17 cellular contexts compared by ENCODE assay signal in the genomic region with DNA sequence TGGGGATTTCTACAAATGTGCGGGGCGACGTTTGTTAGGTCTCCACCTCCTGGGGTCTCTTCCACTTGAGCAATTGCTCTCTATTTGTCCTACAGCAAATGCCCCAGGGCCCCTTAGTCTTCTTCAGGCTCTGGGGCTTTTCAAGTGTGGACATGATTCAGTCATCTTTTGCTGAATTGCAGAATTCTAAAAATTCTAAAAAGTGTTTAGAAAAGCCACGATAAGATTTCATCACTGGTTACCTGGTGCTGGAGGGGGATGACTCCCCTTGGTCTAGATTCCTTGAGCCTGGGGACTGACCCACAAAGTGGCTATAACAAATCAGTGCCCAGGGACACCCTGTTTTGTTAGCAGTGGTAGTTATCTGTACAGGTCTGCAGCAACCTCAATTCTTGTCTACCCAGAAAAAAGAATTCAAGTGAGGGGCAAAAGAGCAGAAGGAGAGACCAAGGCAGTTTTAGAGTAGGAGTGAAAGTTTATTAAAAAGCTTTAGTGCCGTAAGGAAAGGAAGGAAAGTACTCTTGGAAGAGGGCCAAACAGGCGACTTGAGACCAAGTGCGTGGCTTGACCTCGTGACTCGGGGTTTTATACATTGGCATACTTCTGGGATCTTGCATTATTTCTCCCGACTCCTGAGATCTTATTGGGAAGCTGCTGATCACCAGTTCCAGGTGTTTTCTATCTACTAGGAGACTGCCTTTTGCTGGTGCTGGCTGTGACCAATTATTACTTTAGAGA. TPM values are rescaled to one million over a fixed set of nuclear protein-coding genes. Genes with fewer than 3 reads are reported as not detected.
DNase-seq lines count a peak whose midpoint lies in the region; ATAC-seq, FAIRE-seq and TF ChIP-seq lines count a peak whose summit lies in the region.
"Had no signal": no experiment of that assay in that cellular context is flagged by ENCODE, and none has a peak within 500 bp of the region (broad histone marks: within the 10 kb centered on the region; RNA-seq: fewer than 3 reads in every experiment).

No MANE protein-coding gene starts in this region.

- no peak overlapping the region for H3K4me2 ChIP-seq in endothelial cell of umbilical vein (ENCODE audit: insufficient read depth, low read length)
- H3K4me2 ChIP-seq in mesenchymal stem cell (ENCODE audit: low read length, poor library complexity, severe bottlenecking), result no peak overlapping the region

- H3K23ac ChIP-seq in mesenchymal stem cell (ENCODE audit: low read length in 2 of 2), result no peak overlapping the region

- H3K27me3 ChIP-seq in breast epithelium (no peaks in the 10 kb centered on the region), endothelial cell of umbilical vein (ENCODE audit: control insufficient read depth in 2 of 2, insufficient read depth in 2 of 2, low read length in 2 of 2) (peaks cover 0 to 3% of the 10 kb centered on the region in 2 experiments), mesenchymal stem cell (ENCODE audit: control insufficient read depth in 1 of 2, insufficient read depth in 1 of 2, low read length in 2 of 2) (peaks cover 6 to 10% of the 10 kb centered on the region in 2 experiments), aorta (ENCODE audit: control insufficient read depth in 1 of 2, insufficient read depth in 2 of 2, low read length in 1 of 2) (no peaks in the 10 kb centered on the region)

- intact Hi-C loops in MCF 10A (cut with micrococcal nuclease), result no loop called here
- intact Hi-C loops in breast epithelium (cut with DNase I; ENCODE audit: low total_unique reads), result no loop called here
- intact Hi-C loops in endothelial cell of umbilical vein (cut with micrococcal nuclease), result no loop called here
- intact Hi-C loops in aorta (cut with DNase I), result no loop called here

- H2BK15ac ChIP-seq in mesenchymal stem cell (ENCODE audit: low read depth, poor library complexity, severe bottlenecking), result no peak overlapping the region

- no peak for FAIRE-seq in endothelial cell of umbilical vein (lab: Jason Lieb, UNC)

- no peak for TF ChIP-seq POLR2A in breast epithelium (IDR thresholded peaks at IDR 0.05)
- TF ChIP-seq POLR2A in endothelial cell of umbilical vein (IDR thresholded peaks at IDR 0.05; ENCODE audit: low read depth, low read length), result no peak

- 57% methylated on average over 7 of the region's 10 CpGs for WGBS in mesenchymal stem cell
- WGBS in aorta, 2 donors, result 63 to 69% methylated on average over 10 of the region's 10 CpGs

- H3K79me1 ChIP-seq in mesenchymal stem cell (replicated peaks; ENCODE audit: low read length, poor library complexity, severe bottlenecking), result no peaks in the 10 kb centered on the region

- H3K9me3 Mint-ChIP-seq in MCF 10A (ENCODE audit: unreplicated experiment), result no peaks in the 10 kb centered on the region
- H3K9me3 Mint-ChIP-seq: CD4-positive, alpha-beta memory T cell had no signal

- H4K8ac ChIP-seq in mesenchymal stem cell (ENCODE audit: low read length), result no peak overlapping the region

- H3K9ac ChIP-seq in endothelial cell of umbilical vein (replicated peaks; ENCODE audit: extremely low read depth, insufficient read depth, low read length) (no peak overlapping the region), mesenchymal stem cell (ENCODE audit: low read length) (no peak overlapping the region)

- H3K4me1 ChIP-seq in breast epithelium (no peaks in the 10 kb centered on the region), endothelial cell of umbilical vein (ENCODE audit: control insufficient read depth, extremely low read depth, insufficient read depth, low read length) (peaks cover 13% of the 10 kb centered on the region), mesenchymal stem cell (ENCODE audit: control insufficient read depth, insufficient read depth, low read depth, low read length) (peaks cover 2% of the 10 kb centered on the region), aorta (ENCODE audit: control insufficient read depth in 1 of 2, insufficient read depth in 2 of 2, low read length in 2 of 2) (no peaks in the 10 kb centered on the region)

- H2BK120ac ChIP-seq in mesenchymal stem cell (ENCODE audit: low read depth, low read length), result no peak overlapping the region

- POLR2A ChIA-PET in MCF 10A (lab: Yijun Ruan, JAX) (no interaction called here), endothelial cell of umbilical vein (lab: Charles Lee) (no interaction called here)

- H4K91ac ChIP-seq in mesenchymal stem cell (ENCODE audit: low read length), result no peak overlapping the region

- no peak overlapping the region for H3K14ac ChIP-seq in mesenchymal stem cell (ENCODE audit: low read length in 2 of 2)

- H3K4me3 Mint-ChIP-seq in MCF 10A (ENCODE audit: unreplicated experiment), result no peak overlapping the region
- H3K4me3 Mint-ChIP-seq: CD4-positive, alpha-beta memory T cell had no signal

- TF ChIP-seq CTCF in MCF 10A (IDR thresholded peaks at IDR 0.05; ENCODE audit: unreplicated experiment), result no peak
- TF ChIP-seq CTCF in breast epithelium (IDR thresholded peaks at IDR 0.05), result no peak
- TF ChIP-seq CTCF in endothelial cell of umbilical vein (IDR thresholded peaks at IDR 0.05; ENCODE audit: extremely low read depth in 1 of 2, insufficient read depth in 1 of 2, low read depth in 1 of 2, low read length in 2 of 2), result no peak

- dilution Hi-C loops in endothelial cell of umbilical vein (cut with MboI; ENCODE audit: extremely low pct_ligation_motif_present, low sequenced_read_pairs), result no loop called here

- no peak overlapping the region for H2BK5ac ChIP-seq in mesenchymal stem cell (ENCODE audit: low read depth, low read length, poor library complexity, severe bottlenecking)

- H2AK5ac ChIP-seq in mesenchymal stem cell (ENCODE audit: low read length, severe bottlenecking), result no peak overlapping the region

- H3K9me1 ChIP-seq in endothelial cell of umbilical vein (replicated peaks; ENCODE audit: control insufficient read depth, extremely low read depth, insufficient read depth, low read length), result no peaks in the 10 kb centered on the region

- no peaks in the 10 kb centered on the region for H3K79me2 ChIP-seq in endothelial cell of umbilical vein (ENCODE audit: control insufficient read depth, insufficient read depth, low read length)

- H3K9me3 ChIP-seq in breast epithelium (no peaks in the 10 kb centered on the region), endothelial cell of umbilical vein (replicated peaks; ENCODE audit: control insufficient read depth, insufficient read depth, low read length) (no peaks in the 10 kb centered on the region), mesenchymal stem cell (ENCODE audit: control insufficient read depth, low read length) (no peaks in the 10 kb centered on the region), aorta (ENCODE audit: control insufficient read depth, low read length) (no peaks in the 10 kb centered on the region)

- no peak overlapping the region for H3K18ac ChIP-seq in mesenchymal stem cell (ENCODE audit: low read depth in 1 of 2, low read length in 2 of 2)

- BruUV-seq in MCF 10A (replicated peaks; lab: Mats Ljungman, UMichigan) (no TSS peak), endothelial cell of umbilical vein (replicated peaks; lab: Mats Ljungman, UMichigan) (no TSS peak)

- no peak overlapping the region for H3K4ac ChIP-seq in mesenchymal stem cell (ENCODE audit: low read depth in 1 of 2, low read length in 2 of 2)

- H3K36me3 ChIP-seq in breast epithelium (no peaks in the 10 kb centered on the region), endothelial cell of umbilical vein (ENCODE audit: control insufficient read depth in 2 of 2, extremely low read depth in 1 of 2, insufficient read depth in 2 of 2, low read length in 2 of 2) (no peaks in the 10 kb centered on the region), mesenchymal stem cell (ENCODE audit: control insufficient read depth in 1 of 2, insufficient read depth in 2 of 2, low read depth in 1 of 2, low read length in 2 of 2) (no peaks in the 10 kb centered on the region), aorta (ENCODE audit: control insufficient read depth in 1 of 2, insufficient read depth in 2 of 2, low read length in 1 of 2) (no peaks in the 10 kb centered on the region)

- no peaks in the 10 kb centered on the region for H3K36me3 Mint-ChIP-seq in MCF 10A (ENCODE audit: insufficient read depth, unreplicated experiment)
- H3K36me3 Mint-ChIP-seq: CD4-positive, alpha-beta memory T cell had no signal

- H2BK12ac ChIP-seq in mesenchymal stem cell (ENCODE audit: low read length in 2 of 2), result no peak overlapping the region

- H3K27ac ChIP-seq in breast epithelium, result no peak overlapping the region
- H3K27ac ChIP-seq in endothelial cell of umbilical vein (ENCODE audit: insufficient read depth, low read depth, low read length), result no peak overlapping the region
- H3K27ac ChIP-seq in mesenchymal stem cell (ENCODE audit: low read length, poor library complexity, severe bottlenecking), result no peak overlapping the region
- H3K27ac ChIP-seq in aorta (ENCODE audit: low read depth in 1 of 2, low read length in 2 of 2), result no peak overlapping the region

- H2AFZ ChIP-seq in endothelial cell of umbilical vein (ENCODE audit: low read depth, low read length), result no peak overlapping the region
- peak overlapping the region; percentile 47 for H2AFZ ChIP-seq in mesenchymal stem cell (ENCODE audit: low read depth, low read length)

- H3K27me3 Mint-ChIP-seq in MCF 10A (ENCODE audit: insufficient read depth, unreplicated experiment), result peaks cover 7% of the 10 kb centered on the region

- DNase-seq in MCF 10A (ENCODE audit: unreplicated experiment) (peak; percentile 32), breast epithelium (ENCODE audit: low spot score in 2 of 2) (no peak), endothelial cell of umbilical vein (ENCODE audit: low read depth, low spot score) (peak; percentile 13), mesenchymal stem cell (peak; percentile 18), aorta (peak; percentile 30 to 33), globus pallidus (ENCODE audit: low spot score) (no peak)
- DNase-seq in effector CD8-positive, alpha-beta T cell (lab: John Stamatoyannopoulos, UW), result no peak
- DNase-seq: 8988T; CD4-positive, alpha-beta memory T cell; Kasumi-1; NCI-H2081; NCI-H510A; NCI-H82 had no signal

- H3K4me1 Mint-ChIP-seq in MCF 10A (ENCODE audit: insufficient read depth, unreplicated experiment), result peaks cover 18% of the 10 kb centered on the region
- H3K4me1 Mint-ChIP-seq: CD4-positive, alpha-beta memory T cell had no signal

- H3K4me3 ChIP-seq in breast epithelium (no peak overlapping the region), endothelial cell of umbilical vein (replicated peaks in 1 of 3; ENCODE audit: insufficient read depth in 1 of 3, low read depth in 1 of 3, low read length in 3 of 3) (no peak overlapping the region), mesenchymal stem cell (ENCODE audit: insufficient read depth in 1 of 2, low read depth in 1 of 2, low read length in 2 of 2) (no peak overlapping the region), aorta (ENCODE audit: low read length in 2 of 2) (no peak overlapping the region)

- H4K20me1 ChIP-seq in endothelial cell of umbilical vein (replicated peaks; ENCODE audit: control insufficient read depth, extremely low read depth, insufficient read depth, low read length), result no peaks in the 10 kb centered on the region

- ATAC-seq in aorta (ENCODE audit: low FRiP score), result no peak
- ATAC-seq in GM21390 (IDR thresholded peaks at IDR 0.05; ENCODE audit: unreplicated experiment), result no peak

- CTCF ChIA-PET in MCF 10A (lab: Yijun Ruan, JAX) (interaction anchor here (0.7 to 12.6 kb wide), 6 partner anchors 16 to 268 kb away, joined by 3 to 123 read pairs (median 6); no protein-coding TSS in a partner anchor), endothelial cell of umbilical vein (lab: Charles Lee) (interaction anchor here (1.5 to 4.7 kb wide), 5 partner anchors 11 to 269 kb away, joined by 3 to 68 read pairs (median 7); no protein-coding TSS in a partner anchor)

- no peak overlapping the region for H3K27ac Mint-ChIP-seq in MCF 10A (ENCODE audit: low read depth, unreplicated experiment)

RNA-seq across cellular contexts. Expression of a gene that starts 25.2 kb away (rescaled TPM):
- total RNA-seq in MCF 10A (2022) (not detected in 2 replicates), breast epithelium (10 to 100 TPM in 1 of 3 donors, under 1 TPM in 2; 0.66 to 42.9 (median 0.73) TPM), endothelial cell of umbilical vein (not detected in 2 replicates), aorta (under 1 TPM; 0.26 to 0.27 TPM)
- polyA plus RNA-seq in endothelial cell of umbilical vein (not detected in 2 replicates), aorta (under 1 TPM in 1 of 2 donors, not detected in 1; 0.25 TPM)
- polyA plus RNA-seq in endothelial cell of umbilical vein (2011; cell fraction: cytosol; rRNA removed), result not detected in 2 replicates
- not detected in 2 replicates for polyA plus RNA-seq in endothelial cell of umbilical vein (2011; cell fraction: nucleus; rRNA removed)
- polyA plus RNA-seq in endothelial cell of umbilical vein (2012), result not detected in 2 replicates
- not detected in 2 replicates for polyA minus RNA-seq in endothelial cell of umbilical vein
- polyA minus RNA-seq in endothelial cell of umbilical vein (2011; cell fraction: cytosol; rRNA and poly(A)+ RNA removed), result not detected
- not detected in 2 replicates for polyA minus RNA-seq in endothelial cell of umbilical vein (2011; cell fraction: nucleus; rRNA and poly(A)+ RNA removed)
- 0.17 TPM for polyA plus RNA-seq in mesenchymal stem cell (2013, experiment 1 of 2)
- polyA plus RNA-seq in mesenchymal stem cell (2013, experiment 2 of 2), result 0.11 TPM
- total RNA-seq: CD4-positive, alpha-beta memory T cell; H4; Right ventricle myocardium inferior had no signal
- polyA plus RNA-seq: BJ; CD4-positive, alpha-beta memory T cell had no signal

RNA-seq across cellular contexts. Expression of a gene that starts 42.8 kb away (rescaled TPM):
- total RNA-seq in MCF 10A (2022), result not detected in 2 replicates
- not detected for total RNA-seq in breast epithelium
- not detected in 2 replicates for total RNA-seq in endothelial cell of umbilical vein
- polyA plus RNA-seq in endothelial cell of umbilical vein, result not detected in 2 replicates
- polyA plus RNA-seq in endothelial cell of umbilical vein (2011; cell fraction: cytosol; rRNA removed), result not detected in 2 replicates
- not detected in 2 replicates for polyA plus RNA-seq in endothelial cell of umbilical vein (2011; cell fraction: nucleus; rRNA removed)
- not detected in 2 replicates for polyA plus RNA-seq in endothelial cell of umbilical vein (2012)
- polyA minus RNA-seq in endothelial cell of umbilical vein, result not detected in 2 replicates
- not detected for polyA minus RNA-seq in endothelial cell of umbilical vein (2011; cell fraction: cytosol; rRNA and poly(A)+ RNA removed)
- polyA minus RNA-seq in endothelial cell of umbilical vein (2011; cell fraction: nucleus; rRNA and poly(A)+ RNA removed), result not detected in 2 replicates
- not detected for polyA plus RNA-seq in mesenchymal stem cell (2013, experiment 1 of 2)
- not detected for polyA plus RNA-seq in mesenchymal stem cell (2013, experiment 2 of 2)
- not detected for total RNA-seq in aorta
- not detected for polyA plus RNA-seq in aorta
- total RNA-seq: CD4-positive, alpha-beta memory T cell; H4; Right ventricle myocardium inferior had no signal
- polyA plus RNA-seq: BJ; CD4-positive, alpha-beta memory T cell had no signal

Comparison
In these comparisons a context has a peak if more than half of its experiments do, and no peak if none do; other contexts are left out.
1. DNase-seq: peak in MCF 10A (single experiment), endothelial cell of umbilical vein (single experiment), mesenchymal stem cell (single experiment) and aorta (2 of 2); none in breast epithelium (0 of 2), globus pallidus (single experiment) and effector CD8-positive, alpha-beta T cell (single experiment).